ENCODE assay signal across 21 cellular contexts in genomic region chr4:1508161-1509160, GRCh38.
"Had no signal": no experiment of that assay in that cellular context is flagged by ENCODE, and none has a peak within 500 bp of the region (broad histone marks: within the 10 kb centered on the region; RNA-seq: fewer than 3 reads in every experiment).

No MANE protein-coding gene starts in this region.

- H2AFZ ChIP-seq: parathyroid adenoma had no signal

- H3K9me3 Mint-ChIP-seq: activated CD4-positive, alpha-beta T cell treated with anti-CD3 and anti-CD28 coated beads, Interleukin-2, amount 10 ng/mL, durations not matched to agents 7 days and 5 days; activated naive CD4-positive, alpha-beta T cell treated with anti-CD3 and anti-CD28 coated beads, Interleukin-2, amount 50 U/mL, for 24 hours; activated T-helper 17 cell treated with anti-CD3 and anti-CD28 coated beads, Interleukin-2, amount 50 U/mL, for 72 hours; naive thymus-derived CD4-positive, alpha-beta T cell had no signal

- H3K9ac ChIP-seq: parathyroid adenoma had no signal

- ATAC-seq: activated T-helper 17 cell treated with anti-CD3 and anti-CD28 coated beads, Interleukin-2, amount 50 U/mL, for 72 hours; body of pancreas; foreskin keratinocyte; naive thymus-derived CD4-positive, alpha-beta T cell; stimulated activated naive CD8-positive, alpha-beta T cell treated with anti-CD3 and anti-CD28 coated beads, Interleukin-15, Interleukin-2, amounts not matched to agents 100 U/mL and 50 U/mL, for 24 hours had no signal

- H3K9me3 ChIP-seq: body of pancreas, suprapubic skin had no signal

- H3K4me3 Mint-ChIP-seq: activated CD4-positive, alpha-beta T cell treated with anti-CD3 and anti-CD28 coated beads, Interleukin-2, amount 10 ng/mL, durations not matched to agents 7 days and 5 days; activated naive CD4-positive, alpha-beta T cell treated with anti-CD3 and anti-CD28 coated beads, Interleukin-2, amount 50 U/mL, for 24 hours; activated T-helper 17 cell treated with anti-CD3 and anti-CD28 coated beads, Interleukin-2, amount 50 U/mL, for 72 hours; naive thymus-derived CD4-positive, alpha-beta T cell had no signal

- DNase-seq: activated CD4-positive, alpha-beta T cell treated with anti-CD3 and anti-CD28 coated beads, Interleukin-2, amount 10 ng/mL, durations not matched to agents 7 days and 5 days; activated CD8-positive, alpha-beta memory T cell treated with anti-CD3 and anti-CD28 coated beads, Interleukin-2, amount 50 U/mL, for 48 hours; amygdala; central memory CD4-positive, alpha-beta T cell; cortex of kidney; effector CD8-positive, alpha-beta T cell; foreskin keratinocyte; glutamatergic neuron; mammary epithelial cell; naive thymus-derived CD4-positive, alpha-beta T cell; retina; small intestine; stimulated activated CD4-positive, alpha-beta T cell treated with anti-CD3 and anti-CD28 coated beads, Interleukin-4, amount 100 ng/mL, for 4 hours; stimulated activated CD8-positive, alpha-beta memory T cell treated with anti-CD3 and anti-CD28 coated beads, Interleukin-4, amount 100 ng/mL, for 48 hours; stimulated activated naive CD8-positive, alpha-beta T cell treated with anti-CD3 and anti-CD28 coated beads, Interleukin-15, Interleukin-2, amounts not matched to agents 100 U/mL and 50 U/mL, for 24 hours; trophoblast cell had no signal

- H3K27ac Mint-ChIP-seq: activated CD4-positive, alpha-beta T cell treated with anti-CD3 and anti-CD28 coated beads, Interleukin-2, amount 10 ng/mL, durations not matched to agents 7 days and 5 days; activated naive CD4-positive, alpha-beta T cell treated with anti-CD3 and anti-CD28 coated beads, Interleukin-2, amount 50 U/mL, for 24 hours; activated T-helper 17 cell treated with anti-CD3 and anti-CD28 coated beads, Interleukin-2, amount 50 U/mL, for 72 hours had no signal

- H3K27ac ChIP-seq: body of pancreas, foreskin keratinocyte, parathyroid adenoma, suprapubic skin had no signal

- H3K4me1 ChIP-seq: foreskin keratinocyte, parathyroid adenoma had no signal

- H3K4me1 Mint-ChIP-seq: activated CD4-positive, alpha-beta T cell treated with anti-CD3 and anti-CD28 coated beads, Interleukin-2, amount 10 ng/mL, durations not matched to agents 7 days and 5 days; activated naive CD4-positive, alpha-beta T cell treated with anti-CD3 and anti-CD28 coated beads, Interleukin-2, amount 50 U/mL, for 24 hours; activated T-helper 17 cell treated with anti-CD3 and anti-CD28 coated beads, Interleukin-2, amount 50 U/mL, for 72 hours had no signal

- H3K36me3 ChIP-seq: suprapubic skin had no signal

- H3K4me3 ChIP-seq: body of pancreas, suprapubic skin had no signal

- H3K36me3 Mint-ChIP-seq: activated naive CD4-positive, alpha-beta T cell treated with anti-CD3 and anti-CD28 coated beads, Interleukin-2, amount 50 U/mL, for 24 hours; naive thymus-derived CD4-positive, alpha-beta T cell had no signal
